11 cellular contexts compared by ENCODE assay signal in genomic region chr1:65948609-65949229, GRCh38.
A peak's percentile ranks its signal among the peaks of the same experiment; 100 is the strongest.
DNase-seq lines count a peak whose midpoint lies in the region; ATAC-seq and TF ChIP-seq lines count a peak whose summit lies in the region.
"Had no signal": no experiment of that assay in that cellular context is flagged by ENCODE, and none has a peak within 500 bp of the region (broad histone marks: within the 10 kb centered on the region; RNA-seq: fewer than 3 reads in every experiment).

No MANE protein-coding gene starts in this region.

- H2AFZ ChIP-seq in OCI-LY3 (ENCODE audit: low read depth, low read length) = no peak overlapping the region

- TF ChIP-seq CTCF in OCI-LY3 (IDR thresholded peaks at IDR 0.05; ENCODE audit: low read depth, low read length) (peak; percentile 74), transverse colon (IDR thresholded peaks at IDR 0.05) (peak in 1 of 5 experiments; percentile 24)

- H3K79me2 ChIP-seq in OCI-LY3 (ENCODE audit: low read length) = no peaks in the 10 kb centered on the region

- H3K4me3 ChIP-seq in OCI-LY3 (ENCODE audit: low read length) (no peak overlapping the region), transverse colon (no peak overlapping the region)
- H3K4me3 ChIP-seq: A549, spleen had no signal

- peaks cover 17% of the 10 kb centered on the region for H3K4me1 ChIP-seq in OCI-LY3 (ENCODE audit: low read length)
- peaks cover 0 to 14% (median 6%) of the 10 kb centered on the region in 4 donors for H3K4me1 ChIP-seq in transverse colon
- H3K4me1 ChIP-seq: A549, spleen had no signal

- H3K9me3 ChIP-seq in OCI-LY3 (ENCODE audit: insufficient read depth, low read length) = no peaks in the 10 kb centered on the region
- peaks cover 0 to under 1% of the 10 kb centered on the region in 2 donors for H3K9me3 ChIP-seq in transverse colon
- H3K9me3 ChIP-seq: A549, spleen had no signal

- no peaks in the 10 kb centered on the region for H3K36me3 ChIP-seq in OCI-LY3 (replicated peaks; ENCODE audit: low read depth, low read length)
- no peaks in the 10 kb centered on the region for H3K36me3 ChIP-seq in transverse colon
- H3K36me3 ChIP-seq: spleen had no signal

- peak overlapping the region; percentile 38 for H3K4me2 ChIP-seq in OCI-LY3 (ENCODE audit: low read length)
- H3K4me2 ChIP-seq: A549 had no signal

- H3K27ac ChIP-seq in OCI-LY3 (ENCODE audit: low read length) (no peak overlapping the region), transverse colon (peak overlapping the region; percentile 27 to 65 (median 58))
- H3K27ac ChIP-seq: A549, spleen had no signal

- TF ChIP-seq POLR2A in transverse colon (IDR thresholded peaks at IDR 0.05) = no peak

- H3K27me3 ChIP-seq in OCI-LY3 (ENCODE audit: low read depth, low read length) (no peaks in the 10 kb centered on the region), transverse colon (no peaks in the 10 kb centered on the region)
- H3K27me3 ChIP-seq: spleen had no signal

- H3K9me3 Mint-ChIP-seq in activated naive CD4-positive, alpha-beta T cell treated with anti-CD3 and anti-CD28 coated beads, Interleukin-2, amount 50 U/mL, for 72 hours = no peaks in the 10 kb centered on the region

- DNase-seq in NCI-H1417 (lab: John Stamatoyannopoulos, UW) (peak in 2 of 3 experiments; percentile 20 to 46), NCI-H1417 treated with DMSO at 0.1 percent for 48 hours (lab: John Stamatoyannopoulos, UW) (no peak), fibroblast of peridontal ligament (ENCODE audit: extremely low read depth) (peak; percentile 85), transverse colon (peak; percentile 14), NCI-H146 (lab: John Stamatoyannopoulos, UW) (no peak)
- DNase-seq in activated naive CD4-positive, alpha-beta T cell treated with anti-CD3 and anti-CD28 coated beads, Interleukin-2, amount 50 U/mL, for 72 hours (ENCODE audit: low spot score in 2 of 2) = no peak
- DNase-seq: NCI-H1694, spleen had no signal

- H3K9ac ChIP-seq in OCI-LY3 (ENCODE audit: low read length) = no peak overlapping the region

- in situ Hi-C loops in transverse colon (cut with MboI; ENCODE audit: low pct_ligation_motif_present in 1 of 4, low pct_unique_long_range_greater_than_20kb in 1 of 4, low sequenced_read_pairs in 3 of 4) = loop anchor here in 2 of 4 donors (25.0 kb wide), 2 partner anchors 236 to 514 kb away; no protein-coding TSS in a partner anchor

- intact Hi-C loops in transverse colon (cut with DNase I; ENCODE audit: low total_unique reads) = no loop called here

- no peaks in the 10 kb centered on the region for H4K20me1 ChIP-seq in OCI-LY3 (ENCODE audit: insufficient read depth, low read length)

- H3K27ac Mint-ChIP-seq in activated naive CD4-positive, alpha-beta T cell treated with anti-CD3 and anti-CD28 coated beads, Interleukin-2, amount 50 U/mL, for 72 hours = no peak overlapping the region

- H3K36me3 Mint-ChIP-seq in activated naive CD4-positive, alpha-beta T cell treated with anti-CD3 and anti-CD28 coated beads, Interleukin-2, amount 50 U/mL, for 72 hours = no peaks in the 10 kb centered on the region

- no peak for ATAC-seq in GM19035 (IDR thresholded peaks at IDR 0.05; ENCODE audit: unreplicated experiment)
- no peak for ATAC-seq in activated naive CD4-positive, alpha-beta T cell treated with anti-CD3 and anti-CD28 coated beads, Interleukin-2, amount 50 U/mL, for 72 hours

- WGBS in transverse colon (ENCODE audit: low coverage in 1 of 2), 2 donors = 76 to 90% methylated on average over 4 to 7 of the region's 7 CpGs

- TF ChIP-seq EP300 in transverse colon (IDR thresholded peaks at IDR 0.05; ENCODE audit: low read depth) = no peak

Comparison
In these comparisons a context has a peak if more than half of its experiments do, and no peak if none do; other contexts are left out.
1. DNase-seq: peak in NCI-H1417 (2 of 3), fibroblast of peridontal ligament (single experiment) and transverse colon (single experiment); none in NCI-H1417 treated with DMSO at 0.1 percent for 48 hours (single experiment), activated naive CD4-positive, alpha-beta T cell treated with anti-CD3 and anti-CD28 coated beads, Interleukin-2, amount 50 U/mL, for 72 hours (0 of 2) and NCI-H146 (single experiment).